Comparison of ENCODE assay signal across 1 cellular context in the genomic region with DNA sequence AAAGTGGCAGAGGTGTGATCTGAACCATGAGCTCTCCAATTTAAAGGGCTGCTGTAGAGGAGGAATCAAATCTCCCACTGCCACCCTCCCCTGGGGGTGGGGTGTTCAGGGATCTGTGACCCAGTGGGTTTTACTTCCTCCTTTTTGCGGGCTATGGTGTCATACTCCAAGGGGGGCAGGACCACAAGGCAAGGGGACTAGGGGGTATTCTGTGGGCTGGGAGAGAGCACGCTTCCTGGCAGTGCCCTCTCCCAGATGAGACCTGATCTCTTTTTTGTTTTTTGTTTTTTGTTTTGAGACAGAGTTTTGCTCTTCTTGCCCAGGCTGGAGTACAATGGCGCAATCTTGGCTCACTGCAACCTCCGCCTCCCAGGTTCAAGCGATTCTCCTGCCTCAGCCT.
TF ChIP-seq lines count a peak whose summit lies in the region.

No MANE protein-coding gene starts in this region.

TF ChIP-seq in K562, 482 proteins besides CTCF, POLR2A, EP300 and RAD21:
- TF ChIP-seq, protein P1, sequence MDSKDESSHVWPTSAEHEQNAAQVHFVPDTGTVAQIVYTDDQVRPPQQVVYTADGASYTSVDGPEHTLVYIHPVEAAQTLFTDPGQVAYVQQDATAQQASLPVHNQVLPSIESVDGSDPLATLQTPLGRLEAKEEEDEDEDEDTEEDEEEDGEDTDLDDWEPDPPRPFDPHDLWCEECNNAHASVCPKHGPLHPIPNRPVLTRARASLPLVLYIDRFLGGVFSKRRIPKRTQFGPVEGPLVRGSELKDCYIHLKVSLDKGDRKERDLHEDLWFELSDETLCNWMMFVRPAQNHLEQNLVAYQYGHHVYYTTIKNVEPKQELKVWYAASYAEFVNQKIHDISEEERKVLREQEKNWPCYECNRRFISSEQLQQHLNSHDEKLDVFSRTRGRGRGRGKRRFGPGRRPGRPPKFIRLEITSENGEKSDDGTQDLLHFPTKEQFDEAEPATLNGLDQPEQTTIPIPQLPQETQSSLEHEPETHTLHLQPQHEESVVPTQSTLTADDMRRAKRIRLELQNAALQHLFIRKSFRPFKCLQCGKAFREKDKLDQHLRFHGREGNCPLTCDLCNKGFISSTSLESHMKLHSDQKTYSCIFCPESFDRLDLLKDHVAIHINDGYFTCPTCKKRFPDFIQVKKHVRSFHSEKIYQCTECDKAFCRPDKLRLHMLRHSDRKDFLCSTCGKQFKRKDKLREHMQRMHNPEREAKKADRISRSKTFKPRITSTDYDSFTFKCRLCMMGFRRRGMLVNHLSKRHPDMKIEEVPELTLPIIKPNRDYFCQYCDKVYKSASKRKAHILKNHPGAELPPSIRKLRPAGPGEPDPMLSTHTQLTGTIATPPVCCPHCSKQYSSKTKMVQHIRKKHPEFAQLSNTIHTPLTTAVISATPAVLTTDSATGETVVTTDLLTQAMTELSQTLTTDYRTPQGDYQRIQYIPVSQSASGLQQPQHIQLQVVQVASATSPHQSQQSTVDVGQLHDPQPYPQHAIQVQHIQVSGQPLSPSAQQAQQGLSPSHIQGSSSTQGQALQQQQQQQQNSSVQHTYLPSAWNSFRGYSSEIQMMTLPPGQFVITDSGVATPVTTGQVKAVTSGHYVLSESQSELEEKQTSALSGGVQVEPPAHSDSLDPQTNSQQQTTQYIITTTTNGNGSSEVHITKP (IDR thresholded peaks at IDR 0.05; ENCODE audit: partially characterized antibody), result peak; percentile 51
- TF ChIP-seq ZNF778 (CRISPR knock-in tag; IDR thresholded peaks at IDR 0.05) (no peak), RBM14 (IDR thresholded peaks at IDR 0.05; ENCODE audit: borderline replicate concordance, insufficient read depth, low read depth, low read length) (no peak), SMAD3 (CRISPR knock-in tag; conservative IDR thresholded peaks at IDR 0.05) (no peak), ZNF134 (CRISPR knock-in tag; conservative IDR thresholded peaks at IDR 0.05) (no peak), BHLHE40 (IDR thresholded peaks at IDR 0.05; ENCODE audit: low read length) (no peak), KDM1A (IDR thresholded peaks at IDR 0.05) (no peak), CEBPB (tag; IDR thresholded peaks at IDR 0.05) (0 out of 2 replicates have a peak, but pooled peaks have one; percentile 11)
